Comparison of ENCODE assay signal across 9 cellular contexts in the genomic region with DNA sequence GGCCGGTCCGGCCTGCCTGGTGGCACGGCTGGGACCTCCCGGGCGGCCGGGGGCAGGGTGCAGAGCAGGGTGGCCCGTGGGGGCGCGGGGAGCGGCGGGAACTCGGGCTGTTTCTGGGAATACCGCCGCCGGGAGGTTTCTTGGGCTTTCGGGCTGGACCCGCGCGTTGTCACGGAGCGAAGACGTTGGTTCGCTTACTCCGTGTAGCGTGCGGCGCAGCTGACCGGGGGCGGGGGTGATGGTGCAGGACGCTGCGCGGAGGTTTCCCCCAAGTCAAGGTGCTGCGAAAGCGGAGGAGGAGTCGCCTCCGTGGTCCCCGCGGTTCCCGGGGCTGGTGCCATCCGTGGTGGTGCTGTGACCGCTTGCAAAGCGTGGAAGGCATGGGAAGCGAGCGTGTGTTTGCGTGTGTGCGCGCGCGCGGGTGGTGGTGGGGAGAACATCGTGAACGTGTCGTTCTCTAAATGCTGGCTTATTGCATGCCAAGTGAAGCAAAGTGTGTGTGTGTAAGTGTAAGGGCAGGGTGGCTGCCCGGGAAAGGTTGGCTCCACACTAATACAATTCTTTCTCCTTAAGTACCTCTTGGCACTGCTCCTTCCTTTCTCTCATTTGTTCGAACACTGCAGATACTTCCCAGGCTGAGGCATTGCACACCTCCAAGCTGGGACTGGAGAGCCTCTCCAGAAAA. TPM values are rescaled to one million over a fixed set of nuclear protein-coding genes. Genes with fewer than 3 reads are reported as not detected.
A peak's percentile ranks its signal among the peaks of the same experiment; 100 is the strongest.
DNase-seq lines count a peak whose midpoint lies in the region; ATAC-seq and TF ChIP-seq lines count a peak whose summit lies in the region.
"Had no signal": no experiment of that assay in that cellular context is flagged by ENCODE, and none has a peak within 500 bp of the region (broad histone marks: within the 10 kb centered on the region; RNA-seq: fewer than 3 reads in every experiment).

No MANE protein-coding gene starts in this region.

- TF ChIP-seq CTCF in chondrocyte (IDR thresholded peaks at IDR 0.05) (no peak), left lung (IDR thresholded peaks at IDR 0.05) (no peak)

- intact Hi-C loops in left lung (cut with DNase I), result no loop called here

- H3K4me3 ChIP-seq in left lung, result peak overlapping the region; percentile 40 to 42
- H3K4me3 ChIP-seq in stomach smooth muscle (ENCODE audit: low read length in 2 of 2), result peak overlapping the region; percentile 79

- H3K9ac ChIP-seq in stomach smooth muscle (ENCODE audit: low read length in 2 of 2), result peak overlapping the region; percentile 43 to 57

- peaks cover 17% of the 10 kb centered on the region for H3K4me1 Mint-ChIP-seq in chondrocyte (ENCODE audit: low read depth)

- H3K36me3 Mint-ChIP-seq in chondrocyte (ENCODE audit: low read depth), result no peaks in the 10 kb centered on the region

- peak overlapping the region; percentile 61 for H3K4me3 Mint-ChIP-seq in chondrocyte (ENCODE audit: unreplicated experiment)

- H3K27ac ChIP-seq in left lung (no peak overlapping the region), stomach smooth muscle (ENCODE audit: low read length) (peak overlapping the region; percentile 49)

- ATAC-seq in left lung (peak; percentile 62), GM18517 (IDR thresholded peaks at IDR 0.05; ENCODE audit: unreplicated experiment) (no peak)

- H3K27me3 ChIP-seq in left lung, result peaks cover 26 to 77% of the 10 kb centered on the region in 2 donors
- no peaks in the 10 kb centered on the region for H3K27me3 ChIP-seq in stomach smooth muscle (ENCODE audit: control insufficient read depth in 1 of 2, insufficient read depth in 2 of 2, low read length in 2 of 2)

- H3K27me3 Mint-ChIP-seq in chondrocyte (ENCODE audit: low read depth), result peaks cover 49% of the 10 kb centered on the region

- H3K36me3 ChIP-seq in left lung, result no peaks in the 10 kb centered on the region
- H3K36me3 ChIP-seq in stomach smooth muscle (ENCODE audit: control insufficient read depth in 2 of 2, insufficient read depth in 2 of 2, low read length in 2 of 2), result no peaks in the 10 kb centered on the region

- H3K27ac Mint-ChIP-seq in chondrocyte (ENCODE audit: unreplicated experiment), result no peak overlapping the region

- peak; percentile 31 for DNase-seq in NCI-H748 (lab: John Stamatoyannopoulos, UW; ENCODE audit: unreplicated experiment)
- DNase-seq in NCI-H748 treated with DMSO at 0.1 percent for 48 hours (lab: John Stamatoyannopoulos, UW), result no peak
- peak; percentile 81 for DNase-seq in chondrocyte (ENCODE audit: low spot score)
- peak in 1 of 2 donors; percentile 80 for DNase-seq in left lung
- no peak for DNase-seq in HT-29 (ENCODE audit: low spot score)
- no peak for DNase-seq in activated effector memory CD4-positive, alpha-beta T cell treated with Interleukin-2 at 50 U/mL for 16 hours
- DNase-seq: NCI-H510A treated with DMSO at 0.1 percent for 48 hours had no signal

- H3K9me3 Mint-ChIP-seq in chondrocyte (ENCODE audit: low read depth), result no peaks in the 10 kb centered on the region

- H3K4me1 ChIP-seq in left lung (no peaks in the 10 kb centered on the region), stomach smooth muscle (ENCODE audit: control insufficient read depth, insufficient read depth, low read length) (peaks cover 11% of the 10 kb centered on the region)

- no peaks in the 10 kb centered on the region for H3K9me3 ChIP-seq in left lung
- H3K9me3 ChIP-seq in stomach smooth muscle (ENCODE audit: control insufficient read depth in 2 of 2, low read length in 2 of 2), result no peaks in the 10 kb centered on the region

RNA-seq across cellular contexts. Expression of gene RYR2, which starts 1.1 kb away (rescaled TPM):
- 0.02 to 0.15 TPM (median 0.12 TPM) in 3 replicates for total RNA-seq in chondrocyte
- 10 to 100 TPM in 1 of 2 donors, 1 to 10 TPM in 1; 4.7 to 10.3 TPM for total RNA-seq in left lung
- not detected in 2 replicates for total RNA-seq in HT-29 (2014; rRNA removed; shearing (Covaris generic))

RNA-seq across cellular contexts. Expression of gene MT1HL1, which starts 38.8 kb away (rescaled TPM):
- not detected in 3 replicates for total RNA-seq in chondrocyte
- total RNA-seq in left lung, result not detected
- total RNA-seq in HT-29 (2014; rRNA removed; shearing (Covaris generic)), result not detected in 2 replicates

Comparison
In these comparisons a context has a peak if more than half of its experiments do, and no peak if none do; other contexts are left out.
1. DNase-seq: peak in NCI-H748 (single experiment) and chondrocyte (single experiment); none in NCI-H748 treated with DMSO at 0.1 percent for 48 hours (single experiment), HT-29 (single experiment) and activated effector memory CD4-positive, alpha-beta T cell treated with Interleukin-2 at 50 U/mL for 16 hours (single experiment).